Comparison of ENCODE assay signal across 1 cellular context in the genomic region with DNA sequence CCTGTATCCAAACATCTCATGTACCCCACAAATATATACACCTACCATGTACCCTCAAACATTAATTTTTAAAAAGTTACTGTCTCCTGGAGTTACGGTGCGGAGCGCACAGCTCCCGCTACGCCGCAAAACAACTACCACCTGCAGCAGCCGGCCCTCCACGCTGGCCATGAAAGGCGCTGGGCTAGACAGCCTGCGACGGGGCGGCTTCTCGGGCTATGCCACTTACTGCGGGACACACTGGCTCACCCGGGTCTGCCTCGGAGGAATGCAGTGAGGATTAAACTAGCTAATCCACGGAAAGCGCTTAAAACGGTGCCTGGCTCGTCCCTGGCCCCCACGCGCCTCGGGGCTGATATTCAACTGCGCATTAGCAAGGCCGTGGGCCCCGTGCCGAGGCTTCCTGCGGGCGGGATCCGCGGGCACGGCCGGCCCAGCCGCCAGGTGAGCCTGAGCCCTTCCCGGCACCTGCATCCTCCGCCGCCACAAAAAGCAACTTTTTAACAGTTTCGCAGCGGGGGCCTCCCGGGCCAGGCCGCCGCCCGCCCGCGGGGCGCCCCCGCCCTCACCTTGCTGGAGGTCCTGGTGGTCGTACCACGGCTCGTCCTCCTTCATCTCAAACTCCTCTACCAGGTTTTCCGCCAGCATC.
TF ChIP-seq lines count a peak whose summit lies in the region.

No MANE protein-coding gene starts in this region.

TF ChIP-seq in HepG2, 621 proteins besides CTCF, POLR2A, EP300 and RAD21 (continued from another document and continues in another):
- TF ChIP-seq ZUFSP (CRISPR knock-in tag; IDR thresholded peaks at IDR 0.05; ENCODE audit: borderline replicate concordance): peak; percentile 72; the same call in 1 of the 2 replicates
- peak; percentile 22; the same call in 1 of the 2 replicates for TF ChIP-seq ZNF770 (CRISPR knock-in tag; IDR thresholded peaks at IDR 0.05)
- TF ChIP-seq HNF4A (CRISPR knock-in tag; IDR thresholded peaks at IDR 0.05): peak; percentile 30; the same call in 1 of the 2 replicates
- TF ChIP-seq, protein P1, sequence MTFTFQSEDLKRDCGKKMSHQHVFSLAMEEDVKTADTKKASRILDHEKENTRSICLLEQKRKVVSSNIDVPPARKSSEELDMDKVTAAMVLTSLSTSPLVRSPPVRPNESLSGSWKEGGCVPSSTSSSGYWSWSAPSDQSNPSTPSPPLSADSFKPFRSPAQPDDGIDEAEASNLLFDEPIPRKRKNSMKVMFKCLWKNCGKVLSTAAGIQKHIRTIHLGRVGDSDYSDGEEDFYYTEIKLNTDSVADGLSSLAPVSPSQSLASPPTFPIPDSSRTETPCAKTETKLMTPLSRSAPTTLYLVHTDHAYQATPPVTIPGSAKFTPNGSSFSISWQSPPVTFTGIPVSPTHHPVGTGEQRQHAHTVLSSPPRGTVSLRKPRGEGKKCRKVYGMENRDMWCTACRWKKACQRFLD (CRISPR knock-in tag; IDR thresholded peaks at IDR 0.05; ENCODE audit: borderline replicate concordance): peak; percentile 83
- no peak for TF ChIP-seq CHD2 (IDR thresholded peaks at IDR 0.05; ENCODE audit: low read depth, low read length)
- TF ChIP-seq ZNF790 (CRISPR knock-in tag; IDR thresholded peaks at IDR 0.05; ENCODE audit: borderline replicate concordance): peak; percentile 98
- peak; percentile 15; the same call in 1 of the 2 replicates for TF ChIP-seq PAX8 (CRISPR knock-in tag; IDR thresholded peaks at IDR 0.05; ENCODE audit: borderline replicate concordance)
- 0 out of 2 replicates have a peak, but pooled peaks have one; percentile 85 for TF ChIP-seq DNMT1 (CRISPR knock-in tag; IDR thresholded peaks at IDR 0.05)
- TF ChIP-seq ZNF451 (CRISPR knock-in tag; IDR thresholded peaks at IDR 0.05): no peak; the same call in 1 of the 2 replicates
- TF ChIP-seq AGO2 (optimal IDR thresholded peaks at IDR 0.05; ENCODE audit: low read depth, low read length): peak; percentile 64
- TF ChIP-seq TP53 (CRISPR knock-in tag; conservative IDR thresholded peaks at IDR 0.05): 0 out of 2 replicates have a peak, but pooled peaks have one; percentile 52
- 0 out of 2 replicates have a peak, but pooled peaks have one; percentile 6 for TF ChIP-seq FOXA3 (CRISPR knock-in tag; IDR thresholded peaks at IDR 0.05)
- TF ChIP-seq EHMT2 (IDR thresholded peaks at IDR 0.05; ENCODE audit: borderline replicate concordance, low read depth, low read length): no peak
- TF ChIP-seq, protein P2, sequence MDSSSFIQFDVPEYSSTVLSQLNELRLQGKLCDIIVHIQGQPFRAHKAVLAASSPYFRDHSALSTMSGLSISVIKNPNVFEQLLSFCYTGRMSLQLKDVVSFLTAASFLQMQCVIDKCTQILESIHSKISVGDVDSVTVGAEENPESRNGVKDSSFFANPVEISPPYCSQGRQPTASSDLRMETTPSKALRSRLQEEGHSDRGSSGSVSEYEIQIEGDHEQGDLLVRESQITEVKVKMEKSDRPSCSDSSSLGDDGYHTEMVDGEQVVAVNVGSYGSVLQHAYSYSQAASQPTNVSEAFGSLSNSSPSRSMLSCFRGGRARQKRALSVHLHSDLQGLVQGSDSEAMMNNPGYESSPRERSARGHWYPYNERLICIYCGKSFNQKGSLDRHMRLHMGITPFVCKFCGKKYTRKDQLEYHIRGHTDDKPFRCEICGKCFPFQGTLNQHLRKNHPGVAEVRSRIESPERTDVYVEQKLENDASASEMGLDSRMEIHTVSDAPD (CRISPR knock-in tag; IDR thresholded peaks at IDR 0.05): 0 out of 2 replicates have a peak, but pooled peaks have one; percentile 67
- TF ChIP-seq TBX2 (CRISPR knock-in tag; IDR thresholded peaks at IDR 0.05; ENCODE audit: borderline replicate concordance): peak; percentile 18; the same call in 1 of the 2 replicates
- TF ChIP-seq ARHGAP35 (CRISPR knock-in tag; IDR thresholded peaks at IDR 0.05; ENCODE audit: borderline replicate concordance): no peak
- TF ChIP-seq ZNF850 (CRISPR knock-in tag; conservative IDR thresholded peaks at IDR 0.05): no peak; the same call in 1 of the 2 replicates
- TF ChIP-seq MTERF4 (CRISPR knock-in tag; IDR thresholded peaks at IDR 0.05): 0 out of 2 replicates have a peak, but pooled peaks have one; percentile 14
- TF ChIP-seq, protein P3, sequence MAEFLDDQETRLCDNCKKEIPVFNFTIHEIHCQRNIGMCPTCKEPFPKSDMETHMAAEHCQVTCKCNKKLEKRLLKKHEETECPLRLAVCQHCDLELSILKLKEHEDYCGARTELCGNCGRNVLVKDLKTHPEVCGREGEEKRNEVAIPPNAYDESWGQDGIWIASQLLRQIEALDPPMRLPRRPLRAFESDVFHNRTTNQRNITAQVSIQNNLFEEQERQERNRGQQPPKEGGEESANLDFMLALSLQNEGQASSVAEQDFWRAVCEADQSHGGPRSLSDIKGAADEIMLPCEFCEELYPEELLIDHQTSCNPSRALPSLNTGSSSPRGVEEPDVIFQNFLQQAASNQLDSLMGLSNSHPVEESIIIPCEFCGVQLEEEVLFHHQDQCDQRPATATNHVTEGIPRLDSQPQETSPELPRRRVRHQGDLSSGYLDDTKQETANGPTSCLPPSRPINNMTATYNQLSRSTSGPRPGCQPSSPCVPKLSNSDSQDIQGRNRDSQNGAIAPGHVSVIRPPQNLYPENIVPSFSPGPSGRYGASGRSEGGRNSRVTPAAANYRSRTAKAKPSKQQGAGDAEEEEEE (CRISPR knock-in tag; IDR thresholded peaks at IDR 0.05; ENCODE audit: borderline replicate concordance): peak; percentile 97; the same call in 1 of the 2 replicates
- TF ChIP-seq CBFB (CRISPR knock-in tag; IDR thresholded peaks at IDR 0.05): 0 out of 2 replicates have a peak, but pooled peaks have one; percentile 23
- no peak for TF ChIP-seq HNF1A (IDR thresholded peaks at IDR 0.05; ENCODE audit: low read depth)
- TF ChIP-seq HNF1A (CRISPR knock-in tag; IDR thresholded peaks at IDR 0.05; ENCODE audit: borderline replicate concordance): 0 out of 2 replicates have a peak, but pooled peaks have one; percentile 11
- TF ChIP-seq ZNF274 (CRISPR knock-in tag; IDR thresholded peaks at IDR 0.05): peak; percentile 68; the same call in 1 of the 2 replicates
- TF ChIP-seq, protein P4, sequence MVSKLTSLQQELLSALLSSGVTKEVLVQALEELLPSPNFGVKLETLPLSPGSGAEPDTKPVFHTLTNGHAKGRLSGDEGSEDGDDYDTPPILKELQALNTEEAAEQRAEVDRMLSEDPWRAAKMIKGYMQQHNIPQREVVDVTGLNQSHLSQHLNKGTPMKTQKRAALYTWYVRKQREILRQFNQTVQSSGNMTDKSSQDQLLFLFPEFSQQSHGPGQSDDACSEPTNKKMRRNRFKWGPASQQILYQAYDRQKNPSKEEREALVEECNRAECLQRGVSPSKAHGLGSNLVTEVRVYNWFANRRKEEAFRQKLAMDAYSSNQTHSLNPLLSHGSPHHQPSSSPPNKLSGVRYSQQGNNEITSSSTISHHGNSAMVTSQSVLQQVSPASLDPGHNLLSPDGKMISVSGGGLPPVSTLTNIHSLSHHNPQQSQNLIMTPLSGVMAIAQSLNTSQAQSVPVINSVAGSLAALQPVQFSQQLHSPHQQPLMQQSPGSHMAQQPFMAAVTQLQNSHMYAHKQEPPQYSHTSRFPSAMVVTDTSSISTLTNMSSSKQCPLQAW (CRISPR knock-in tag; IDR thresholded peaks at IDR 0.05): peak; percentile 77
- TF ChIP-seq, protein P5, sequence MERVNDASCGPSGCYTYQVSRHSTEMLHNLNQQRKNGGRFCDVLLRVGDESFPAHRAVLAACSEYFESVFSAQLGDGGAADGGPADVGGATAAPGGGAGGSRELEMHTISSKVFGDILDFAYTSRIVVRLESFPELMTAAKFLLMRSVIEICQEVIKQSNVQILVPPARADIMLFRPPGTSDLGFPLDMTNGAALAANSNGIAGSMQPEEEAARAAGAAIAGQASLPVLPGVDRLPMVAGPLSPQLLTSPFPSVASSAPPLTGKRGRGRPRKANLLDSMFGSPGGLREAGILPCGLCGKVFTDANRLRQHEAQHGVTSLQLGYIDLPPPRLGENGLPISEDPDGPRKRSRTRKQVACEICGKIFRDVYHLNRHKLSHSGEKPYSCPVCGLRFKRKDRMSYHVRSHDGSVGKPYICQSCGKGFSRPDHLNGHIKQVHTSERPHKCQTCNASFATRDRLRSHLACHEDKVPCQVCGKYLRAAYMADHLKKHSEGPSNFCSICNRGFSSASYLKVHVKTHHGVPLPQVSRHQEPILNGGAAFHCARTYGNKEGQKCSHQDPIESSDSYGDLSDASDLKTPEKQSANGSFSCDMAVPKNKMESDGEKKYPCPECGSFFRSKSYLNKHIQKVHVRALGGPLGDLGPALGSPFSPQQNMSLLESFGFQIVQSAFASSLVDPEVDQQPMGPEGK (CRISPR knock-in tag; IDR thresholded peaks at IDR 0.05): 0 out of 2 replicates have a peak, but pooled peaks have one; percentile 41
- 0 out of 2 replicates have a peak, but pooled peaks have one; percentile 36 for TF ChIP-seq BRCA1 (CRISPR knock-in tag; IDR thresholded peaks at IDR 0.05)
- TF ChIP-seq ZBTB10 (CRISPR knock-in tag; IDR thresholded peaks at IDR 0.05; ENCODE audit: borderline replicate concordance): peak; percentile 74; the same call in 1 of the 2 replicates
- TF ChIP-seq ZNF121 (CRISPR knock-in tag; IDR thresholded peaks at IDR 0.05): no peak
